In the genomic region with DNA sequence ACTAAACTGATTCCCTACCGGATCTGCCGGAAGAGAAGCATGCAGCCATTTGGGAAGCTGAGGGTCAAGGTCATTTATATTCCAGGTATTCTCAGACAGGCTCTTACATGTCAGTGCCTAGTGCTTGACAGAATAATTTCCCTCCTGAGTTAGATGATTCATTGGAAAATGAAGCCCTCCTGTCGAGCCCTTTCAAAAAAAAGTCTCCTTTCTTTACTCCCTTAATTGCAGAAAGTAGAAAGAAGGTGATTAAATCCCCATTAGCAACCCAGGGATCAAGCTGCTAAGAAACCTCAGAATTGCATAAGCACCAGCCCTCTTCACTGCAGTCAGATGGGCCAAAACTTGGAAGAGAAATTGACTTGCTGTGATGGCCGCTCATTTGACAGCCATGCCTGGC, we compare ENCODE assay signal across 12 cellular contexts.
DNase-seq lines count a peak whose midpoint lies in the region; ATAC-seq and TF ChIP-seq lines count a peak whose summit lies in the region.
"Had no signal": no experiment of that assay in that cellular context is flagged by ENCODE, and none has a peak within 500 bp of the region (broad histone marks: within the 10 kb centered on the region; RNA-seq: fewer than 3 reads in every experiment).

No MANE protein-coding gene starts in this region.

- ATAC-seq in GM23338 = no peak
- ATAC-seq: HepG2, lower lobe of right lung had no signal

- H3F3A ChIP-seq in GM23338 (replicated peaks; ENCODE audit: low read depth) = no peaks in the 10 kb centered on the region
- H3F3A ChIP-seq in PC-9 (ENCODE audit: insufficient read depth, low read depth) = peaks cover 11% of the 10 kb centered on the region; the same call in 1 of the 2 replicates

- CTCF ChIA-PET in PC-9 (lab: Charles Lee) = no interaction called here

- no peak overlapping the region for H3K4me2 ChIP-seq in GM23338
- no peak overlapping the region for H3K4me2 ChIP-seq in PC-9

- peaks cover 38% of the 10 kb centered on the region for H3K36me3 Mint-ChIP-seq in GM23338 (ENCODE audit: low read depth)

- no peaks in the 10 kb centered on the region for H3K9me3 Mint-ChIP-seq in GM23338

- BruUV-seq in PC-9 (replicated peaks; lab: Mats Ljungman, UMichigan) = no TSS peak

- H3K27me3 ChIP-seq in GM23338 (ENCODE audit: insufficient read depth) (no peaks in the 10 kb centered on the region), PC-9 (ENCODE audit: insufficient read depth, low read depth) (no peaks in the 10 kb centered on the region)

- intact Hi-C loops in PC-9 (cut with micrococcal nuclease; ENCODE audit: unreplicated experiment) = loop anchor here (10.0 kb wide), 1 partner anchor 745 kb away; no protein-coding TSS in a partner anchor

- peaks cover 18% of the 10 kb centered on the region for H3K4me1 Mint-ChIP-seq in GM23338

- H2AFZ ChIP-seq in GM23338 = no peak overlapping the region
- H2AFZ ChIP-seq in PC-9 = no peak overlapping the region

- 0 out of 2 replicates have a peak overlapping the region, but pooled peaks have one; percentile 36 for H3K27ac ChIP-seq in GM23338 (ENCODE audit: low read depth)
- peak overlapping the region; percentile 67 for H3K27ac ChIP-seq in caudate nucleus (ENCODE audit: low read depth, low read length)
- no peak overlapping the region for H3K27ac ChIP-seq in PC-9

- H3K27me3 Mint-ChIP-seq in GM23338 (ENCODE audit: insufficient read depth, low read depth, poor library complexity) = no peaks in the 10 kb centered on the region

- H4K20me1 ChIP-seq in GM23338 (replicated peaks; ENCODE audit: insufficient read depth) (no peaks in the 10 kb centered on the region), PC-9 (ENCODE audit: insufficient read depth) (no peaks in the 10 kb centered on the region)

- POLR2A ChIA-PET in PC-9 (lab: Charles Lee; ENCODE audit: unreplicated experiment) = no interaction called here

- DNase-seq in AG10803 (ENCODE audit: low read depth) = peak; percentile 43
- DNase-seq in GM23338 (ENCODE audit: low spot score) = no peak
- peak; percentile 43 to 67 for DNase-seq in NOMO-1 (lab: John Stamatoyannopoulos, UW; ENCODE audit: unreplicated experiment in 2 of 2)
- no peak for DNase-seq in caudate nucleus (lab: John Stamatoyannopoulos, UW)
- no peak for DNase-seq in DMS53 (lab: John Stamatoyannopoulos, UW)
- DNase-seq in medulla oblongata (ENCODE audit: extremely low spot score) = no peak
- no peak for DNase-seq in PC-9
- no peak for DNase-seq in middle frontal gyrus (ENCODE audit: extremely low spot score, low spot score)
- DNase-seq: C1 segment of cervical spinal cord, lower lobe of right lung, SHP77 treated with DMSO at 0.1 percent for 48 hours had no signal

- H3K4me1 ChIP-seq in GM23338 (ENCODE audit: insufficient read depth) (peaks cover 9% of the 10 kb centered on the region; the same call in 1 of the 2 replicates), PC-9 (replicated peaks; ENCODE audit: insufficient read depth) (peaks cover 26% of the 10 kb centered on the region)

- no peak overlapping the region for H3K4me3 Mint-ChIP-seq in GM23338

- no peaks in the 10 kb centered on the region for H3K36me3 ChIP-seq in GM23338 (ENCODE audit: insufficient read depth)
- no peaks in the 10 kb centered on the region for H3K36me3 ChIP-seq in PC-9 (ENCODE audit: low read depth)

- H3K4me3 ChIP-seq in AG10803 (ENCODE audit: low read length) (no peak overlapping the region), GM23338 (no peak overlapping the region), PC-9 (no peak overlapping the region)
- H3K4me3 ChIP-seq: lower lobe of right lung had no signal

- H3K9me3 ChIP-seq in PC-9 (ENCODE audit: insufficient read depth, low read depth) = no peaks in the 10 kb centered on the region
- H3K9me3 ChIP-seq: lower lobe of right lung had no signal

- H3K79me2 ChIP-seq in GM23338 (replicated peaks; ENCODE audit: insufficient read depth) (no peaks in the 10 kb centered on the region), PC-9 (ENCODE audit: low read depth) (no peaks in the 10 kb centered on the region)

- TF ChIP-seq CTCF in AG10803 (conservative IDR thresholded peaks at IDR 0.05; ENCODE audit: low read length) (no peak), GM23338 (conservative IDR thresholded peaks at IDR 0.05; ENCODE audit: low read depth in 2 of 2) (no peak), PC-9 (conservative IDR thresholded peaks at IDR 0.05) (no peak)

- peak overlapping the region; percentile 10; the same call in 1 of the 2 replicates for H3K27ac Mint-ChIP-seq in GM23338

- no peaks in the 10 kb centered on the region for H3K9me2 ChIP-seq in GM23338 (ENCODE audit: insufficient read depth)
- no peaks in the 10 kb centered on the region for H3K9me2 ChIP-seq in PC-9 (ENCODE audit: insufficient read depth)

TF ChIP-seq in GM23338, 12 proteins besides CTCF, POLR2A, EP300 and RAD21 (continues in another document):
- TF ChIP-seq STAT1 (IDR thresholded peaks at IDR 0.05; ENCODE audit: unreplicated experiment) (no peak), EZH2 (IDR thresholded peaks at IDR 0.05; ENCODE audit: low read depth, unreplicated experiment) (no peak), POLR2AphosphoS5 (IDR thresholded peaks at IDR 0.05; ENCODE audit: low read depth) (no peak), EZH2phosphoT487 (IDR thresholded peaks at IDR 0.05; ENCODE audit: unreplicated experiment) (no peak), REST (IDR thresholded peaks at IDR 0.05; ENCODE audit: unreplicated experiment) (no peak), ZNF331 (CRISPR knock-in tag; IDR thresholded peaks at IDR 0.05; ENCODE audit: low read depth) (no peak), JUNB (IDR thresholded peaks at IDR 0.05; ENCODE audit: unreplicated experiment) (no peak), CREB1 (CRISPR knock-in tag; IDR thresholded peaks at IDR 0.05; ENCODE audit: low read depth) (no peak), ZNF114 (CRISPR knock-in tag; IDR thresholded peaks at IDR 0.05) (no peak)
- TF ChIP-seq, protein P1, sequence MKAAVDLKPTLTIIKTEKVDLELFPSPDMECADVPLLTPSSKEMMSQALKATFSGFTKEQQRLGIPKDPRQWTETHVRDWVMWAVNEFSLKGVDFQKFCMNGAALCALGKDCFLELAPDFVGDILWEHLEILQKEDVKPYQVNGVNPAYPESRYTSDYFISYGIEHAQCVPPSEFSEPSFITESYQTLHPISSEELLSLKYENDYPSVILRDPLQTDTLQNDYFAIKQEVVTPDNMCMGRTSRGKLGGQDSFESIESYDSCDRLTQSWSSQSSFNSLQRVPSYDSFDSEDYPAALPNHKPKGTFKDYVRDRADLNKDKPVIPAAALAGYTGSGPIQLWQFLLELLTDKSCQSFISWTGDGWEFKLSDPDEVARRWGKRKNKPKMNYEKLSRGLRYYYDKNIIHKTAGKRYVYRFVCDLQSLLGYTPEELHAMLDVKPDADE (IDR thresholded peaks at IDR 0.05) = no peak

Comparison
In these comparisons a context has a peak if more than half of its experiments do, and no peak if none do; other contexts are left out.
1. DNase-seq: peak in AG10803 (single experiment) and NOMO-1 (2 of 2); none in GM23338 (single experiment), caudate nucleus (0 of 61), DMS53 (single experiment), medulla oblongata (single experiment), PC-9 (0 of 2) and middle frontal gyrus (single experiment).